In genomic region chr7:141114141-141114664, GRCh38 we compare ENCODE assay signal across 31 cellular contexts.
"Had no signal": no experiment of that assay in that cellular context is flagged by ENCODE, and none has a peak within 500 bp of the region (broad histone marks: within the 10 kb centered on the region; RNA-seq: fewer than 3 reads in every experiment).

No MANE protein-coding gene starts in this region.

- H3K4me1 ChIP-seq: ascending aorta, Peyer's patch had no signal

- H3K27ac ChIP-seq: ascending aorta, cardiac muscle cell, Peyer's patch had no signal

- H3K9me3 Mint-ChIP-seq: activated CD4-positive, alpha-beta T cell treated with anti-CD3 and anti-CD28 coated beads, Interleukin-2, amount 10 ng/mL, durations not matched to agents 24 days and 14 days; activated CD8-positive, alpha-beta T cell treated with anti-CD3 and anti-CD28 coated beads for 36 hours; activated naive CD4-positive, alpha-beta T cell treated with anti-CD3 and anti-CD28 coated beads, Interleukin-2, amount 50 U/mL, for 24 hours; activated T-cell treated with anti-CD3 and anti-CD28 coated beads, Interleukin-2, amount 50 U/mL, for 24 hours; activated T-helper 2 cell treated with anti-CD3 and anti-CD28 coated beads, Interferon-gamma antibody, Interleukin-2, Interleukin-4, amounts not matched to agents 10 μg/mL and 5 μg/mL and 100 μg/mL, durations not matched to agents 14 hours and 24 hours and 36 hours; central memory CD8-positive, alpha-beta T cell; T-helper 1 cell treated with Interleukin-12 subunit alpha and Interleukin-12 subunit beta and Interleukin-4 antibody, amounts not matched to agents 30 μg/mL and 1 μg/mL, for 36 hours; T-helper 2 cell treated with Interferon-gamma antibody and Interleukin-4, amounts not matched to agents 5 μg/mL and 100 μg/mL, for 36 hours had no signal

- H3K4me1 Mint-ChIP-seq: activated CD4-positive, alpha-beta T cell treated with anti-CD3 and anti-CD28 coated beads, Interleukin-2, amount 10 ng/mL, durations not matched to agents 24 days and 14 days; activated naive CD4-positive, alpha-beta T cell treated with anti-CD3 and anti-CD28 coated beads, Interleukin-2, amount 50 U/mL, for 24 hours; activated naive CD8-positive, alpha-beta T cell treated with anti-CD3 and anti-CD28 coated beads, Interleukin-2, amount 10 ng/mL, durations not matched to agents 7 days and 5 days; central memory CD8-positive, alpha-beta T cell had no signal

- H3K4me3 Mint-ChIP-seq: activated CD4-positive, alpha-beta T cell treated with anti-CD3 and anti-CD28 coated beads, Interleukin-2, amount 10 ng/mL, durations not matched to agents 24 days and 14 days; activated CD8-positive, alpha-beta T cell treated with anti-CD3 and anti-CD28 coated beads for 36 hours; activated naive CD4-positive, alpha-beta T cell treated with anti-CD3 and anti-CD28 coated beads, Interleukin-2, amount 50 U/mL, for 24 hours; activated naive CD8-positive, alpha-beta T cell treated with anti-CD3 and anti-CD28 coated beads, Interleukin-2, amount 10 ng/mL, durations not matched to agents 7 days and 5 days; activated T-cell treated with anti-CD3 and anti-CD28 coated beads, Interleukin-2, amount 50 U/mL, for 24 hours; central memory CD8-positive, alpha-beta T cell; T-helper 1 cell treated with Interleukin-12 subunit alpha and Interleukin-12 subunit beta and Interleukin-4 antibody, amounts not matched to agents 30 μg/mL and 1 μg/mL, for 36 hours; T-helper 2 cell treated with Interferon-gamma antibody and Interleukin-4, amounts not matched to agents 5 μg/mL and 100 μg/mL, for 36 hours had no signal

- H3K4me3 ChIP-seq: ascending aorta, cardiac muscle cell, MG63, Peyer's patch had no signal

- H3K27ac Mint-ChIP-seq: activated CD4-positive, alpha-beta T cell treated with anti-CD3 and anti-CD28 coated beads, Interleukin-2, amount 10 ng/mL, durations not matched to agents 24 days and 14 days; activated CD8-positive, alpha-beta T cell treated with anti-CD3 and anti-CD28 coated beads for 36 hours; activated naive CD4-positive, alpha-beta T cell treated with anti-CD3 and anti-CD28 coated beads, Interleukin-2, amount 50 U/mL, for 24 hours; activated naive CD8-positive, alpha-beta T cell treated with anti-CD3 and anti-CD28 coated beads, Interleukin-2, amount 10 ng/mL, durations not matched to agents 7 days and 5 days; activated T-cell treated with anti-CD3 and anti-CD28 coated beads, Interleukin-2, amount 50 U/mL, for 24 hours; activated T-helper 2 cell treated with anti-CD3 and anti-CD28 coated beads, Interferon-gamma antibody, Interleukin-2, Interleukin-4, amounts not matched to agents 10 μg/mL and 5 μg/mL and 100 μg/mL, durations not matched to agents 14 hours and 24 hours and 36 hours; T-helper 1 cell treated with Interleukin-12 subunit alpha and Interleukin-12 subunit beta and Interleukin-4 antibody, amounts not matched to agents 30 μg/mL and 1 μg/mL, for 36 hours; T-helper 2 cell treated with Interferon-gamma antibody and Interleukin-4, amounts not matched to agents 5 μg/mL and 100 μg/mL, for 36 hours had no signal

- H3K9me3 ChIP-seq: ascending aorta, MG63, Peyer's patch had no signal

- H3K36me3 Mint-ChIP-seq: activated naive CD4-positive, alpha-beta T cell treated with anti-CD3 and anti-CD28 coated beads, Interleukin-2, amount 50 U/mL, for 24 hours; activated naive CD8-positive, alpha-beta T cell treated with anti-CD3 and anti-CD28 coated beads, Interleukin-2, amount 10 ng/mL, durations not matched to agents 7 days and 5 days had no signal

- ATAC-seq: activated CD8-positive, alpha-beta T cell treated with anti-CD3 and anti-CD28 coated beads for 36 hours; PC-3 had no signal

- H3K36me3 ChIP-seq: ascending aorta, cardiac muscle cell, MG63, Peyer's patch had no signal

- DNase-seq: activated CD4-positive, alpha-beta T cell treated with anti-CD3 and anti-CD28 coated beads, Interleukin-2, amount 10 ng/mL, durations not matched to agents 24 days and 14 days; activated CD4-positive, alpha-beta T cell treated with anti-CD3 and anti-CD28 coated beads, Interleukin-2, amount 50 U/mL, for 4 hours; activated CD8-positive, alpha-beta T cell treated with anti-CD3 and anti-CD28 coated beads for 36 hours; activated gamma-delta T cell; activated naive CD4-positive, alpha-beta T cell treated with Interleukin-2 at 50 U/mL for 16 hours; activated naive CD8-positive, alpha-beta T cell treated with anti-CD3 and anti-CD28 coated beads, Interleukin-2, amount 10 ng/mL, durations not matched to agents 7 days and 5 days; activated T-cell treated with anti-CD3 and anti-CD28 coated beads, Interleukin-2, amount 50 U/mL, for 24 hours; amygdala; Kasumi-1; KG1; MG63; NCI-H1048; NCI-H1417; NCI-H1694; NCI-H2029; NCI-H2227 treated with DMSO at 0.1 percent for 48 hours; NCI-H446; NCI-H510A treated with DMSO at 0.1 percent for 48 hours; NCI-H526 treated with DMSO at 0.1 percent for 48 hours; NCI-H82; NK-92 treated with Interleukin-12 subunit alpha and Interleukin-12 subunit beta, amount 100 ng/mL, for 24 hours; PC-3; Peyer's patch; RPMI8226 had no signal
